ENCODE assay signal across 9 cellular contexts in genomic region chr11:34067383-34068065, GRCh38. TPM values are rescaled to one million over a fixed set of nuclear protein-coding genes. Genes with fewer than 3 reads are reported as not detected.
DNase-seq lines count a peak whose midpoint lies in the region; ATAC-seq, FAIRE-seq and TF ChIP-seq lines count a peak whose summit lies in the region.
"Had no signal": no experiment of that assay in that cellular context is flagged by ENCODE, and none has a peak within 500 bp of the region (broad histone marks: within the 10 kb centered on the region; RNA-seq: fewer than 3 reads in every experiment).

No MANE protein-coding gene starts in this region.

- H3K27me3 ChIP-seq in CD4-positive, alpha-beta T cell (ENCODE audit: control insufficient read depth, insufficient read depth, low read length), result no peaks in the 10 kb centered on the region
- H3K27me3 ChIP-seq in Karpas-422 (ENCODE audit: low read length), result no peaks in the 10 kb centered on the region
- no peaks in the 10 kb centered on the region for H3K27me3 ChIP-seq in stomach

- intact Hi-C loops in CD4-positive, alpha-beta T cell (cut with DNase I, micrococcal nuclease), result no loop called here
- intact Hi-C loops in stomach (cut with DNase I; ENCODE audit: low total_unique reads), result no loop called here

- ATAC-seq in A549, result no peak
- no peak for ATAC-seq in CD4-positive, alpha-beta T cell (ENCODE audit: poor library complexity)
- no peak for ATAC-seq in central memory CD8-positive, alpha-beta T cell (replicated peaks; ENCODE audit: extremely low read depth, poor library complexity, severe bottlenecking)

- H3K9me2 ChIP-seq in Karpas-422 (replicated peaks; ENCODE audit: insufficient read depth, low read length), result no peaks in the 10 kb centered on the region

- CTCF ChIA-PET in A549 (lab: Yijun Ruan, JAX), result interaction anchor here (1.1 to 1.6 kb wide), 2 partner anchors 70 to 71 kb away, joined by 3 to 7 read pairs; no protein-coding TSS in a partner anchor
- CTCF ChIA-PET in CD4-positive, alpha-beta T cell (lab: Charles Lee), result no interaction called here

- peaks cover 28% of the 10 kb centered on the region for H3K4me1 ChIP-seq in A549
- H3K4me1 ChIP-seq in Karpas-422 (ENCODE audit: low read length), result peaks cover 52% of the 10 kb centered on the region
- H3K4me1 ChIP-seq in stomach, result peaks cover 19 to 97% (median 62%) of the 10 kb centered on the region in 4 donors

- H3K9me3 ChIP-seq in A549 (no peaks in the 10 kb centered on the region), Karpas-422 (ENCODE audit: low read length) (no peaks in the 10 kb centered on the region), stomach (no peaks in the 10 kb centered on the region)
- no peaks in the 10 kb centered on the region for H3K9me3 ChIP-seq in CD4-positive, alpha-beta T cell (ENCODE audit: control insufficient read depth, low read length)

- TF ChIP-seq POLR2A in A549 (IDR thresholded peaks at IDR 0.05; ENCODE audit: low read length) (no peak), stomach (IDR thresholded peaks at IDR 0.05) (no peak)

- H2AFZ ChIP-seq in Karpas-422 (ENCODE audit: low read length), result no peak overlapping the region

- H4K20me1 ChIP-seq in Karpas-422 (ENCODE audit: insufficient read depth, low read depth, low read length), result peaks cover 73% of the 10 kb centered on the region

- no peak for TF ChIP-seq CTCF in A549 (IDR thresholded peaks at IDR 0.05)
- no peak for TF ChIP-seq CTCF in CD4-positive, alpha-beta T cell (IDR thresholded peaks at IDR 0.05)
- TF ChIP-seq CTCF in stomach (IDR thresholded peaks at IDR 0.05), result no peak

- H3K79me2 ChIP-seq in Karpas-422 (ENCODE audit: low read length), result peaks cover 98% of the 10 kb centered on the region

- 93% methylated on average over 7 of the region's 7 CpGs for WGBS in A549 (ENCODE audit: missing lambda C conversion rate)
- WGBS in stomach, 5 donors, result 85 to 91% (median 86%) methylated on average over 7 of the region's 7 CpGs

- no peak overlapping the region for H3K4me3 ChIP-seq in A549
- H3K4me3 ChIP-seq in Karpas-422 (ENCODE audit: low read length), result no peak overlapping the region
- H3K4me3 ChIP-seq in stomach, result no peak overlapping the region

- TF ChIP-seq RAD21 in A549 (conservative IDR thresholded peaks at IDR 0.05 in 1 of 2, IDR thresholded peaks at IDR 0.05 in 1 of 2), result no peak

- H3K36me3 ChIP-seq in Karpas-422 (ENCODE audit: insufficient read depth, low read length) (peaks cover 46% of the 10 kb centered on the region; the same call in 1 of the 2 replicates), stomach (peaks cover 0 to 30% (median 19%) of the 10 kb centered on the region in 4 donors)

- no peak for FAIRE-seq in A549 (lab: Jason Lieb, UNC)
- FAIRE-seq: frontal cortex had no signal

- H3K4me1 Mint-ChIP-seq in CD4-positive, alpha-beta T cell (ENCODE audit: low read depth), result peaks cover 70% of the 10 kb centered on the region
- peaks cover 53% of the 10 kb centered on the region for H3K4me1 Mint-ChIP-seq in central memory CD8-positive, alpha-beta T cell

- H3K4me3 Mint-ChIP-seq in CD4-positive, alpha-beta T cell, result no peak overlapping the region
- H3K4me3 Mint-ChIP-seq in central memory CD8-positive, alpha-beta T cell, result peak overlapping the region; percentile 23

- no peak for TF ChIP-seq EP300 in A549 (IDR thresholded peaks at IDR 0.05)
- TF ChIP-seq EP300 in stomach (IDR thresholded peaks at IDR 0.05), result no peak

- POLR2A ChIA-PET in A549 (lab: Yijun Ruan, JAX), result interaction anchor here (1.5 to 1.9 kb wide), 2 partner anchors 10 to 16 kb away, joined by 5 to 7 read pairs; partner anchors contain the start of gene CAPRIN1
- POLR2A ChIA-PET in CD4-positive, alpha-beta T cell (lab: Charles Lee), result interaction anchor here (0.7 to 1.2 kb wide), 4 partner anchors 9 to 38 kb away, joined by 3 to 4 read pairs (median 3); partner anchors contain the start of gene NAT10

- H3K27ac Mint-ChIP-seq in CD4-positive, alpha-beta T cell, result peak overlapping the region; percentile 55
- peak overlapping the region; percentile 44 for H3K27ac Mint-ChIP-seq in central memory CD8-positive, alpha-beta T cell (ENCODE audit: low read depth)

- no peak overlapping the region for H3K27ac ChIP-seq in A549
- H3K27ac ChIP-seq in CD4-positive, alpha-beta T cell (ENCODE audit: low read depth, low read length), result no peak overlapping the region
- H3K27ac ChIP-seq in Karpas-422 (ENCODE audit: low read length), result peak overlapping the region; percentile 43
- H3K27ac ChIP-seq in stomach, result peak overlapping the region in 1 of 5 donors; percentile 15

- peaks cover 76% of the 10 kb centered on the region for H3K36me3 Mint-ChIP-seq in CD4-positive, alpha-beta T cell (ENCODE audit: low read depth)
- peaks cover 20% of the 10 kb centered on the region for H3K36me3 Mint-ChIP-seq in central memory CD8-positive, alpha-beta T cell (ENCODE audit: insufficient read depth)

- no peak overlapping the region for H3K9ac ChIP-seq in Karpas-422 (ENCODE audit: low read length)

- no peaks in the 10 kb centered on the region for H3K9me3 Mint-ChIP-seq in CD4-positive, alpha-beta T cell
- H3K9me3 Mint-ChIP-seq in central memory CD8-positive, alpha-beta T cell, result no peaks in the 10 kb centered on the region

- H3K27me3 Mint-ChIP-seq in CD4-positive, alpha-beta T cell, result no peaks in the 10 kb centered on the region
- H3K27me3 Mint-ChIP-seq in central memory CD8-positive, alpha-beta T cell, result no peaks in the 10 kb centered on the region

- 0 out of 3 replicates have a peak overlapping the region, but pooled peaks have one; percentile 11 for H3K4me2 ChIP-seq in A549
- peak overlapping the region; percentile 43 for H3K4me2 ChIP-seq in Karpas-422 (ENCODE audit: low read depth, low read length, poor library complexity, severe bottlenecking)

- no peak for DNase-seq in A549 (ENCODE audit: low read depth in 1 of 2, low spot score in 1 of 2)
- no peak for DNase-seq in CD4-positive, alpha-beta T cell
- DNase-seq in Karpas-422, result no peak
- no peak for DNase-seq in central memory CD8-positive, alpha-beta T cell (ENCODE audit: low spot score in 2 of 2)
- DNase-seq in NCI-H128 (lab: John Stamatoyannopoulos, UW; ENCODE audit: unreplicated experiment), result no peak
- no peak for DNase-seq in stomach
- DNase-seq in mesenteric fat pad (ENCODE audit: low spot score), result no peak
- no peak for DNase-seq in iPS-NIHi7 (ENCODE audit: extremely low spot score)

TF ChIP-seq in A549, 52 proteins besides CTCF, POLR2A, EP300 and RAD21:
- TF ChIP-seq ZSCAN20 (CRISPR knock-in tag; IDR thresholded peaks at IDR 0.05) (no peak), TFCP2L1 (CRISPR knock-in tag; IDR thresholded peaks at IDR 0.05) (no peak), BHLHE40 (IDR thresholded peaks at IDR 0.05; ENCODE audit: low read depth, low read length) (no peak), CBX8 (IDR thresholded peaks at IDR 0.05) (no peak), ESRRA (IDR thresholded peaks at IDR 0.05; ENCODE audit: borderline replicate concordance, low read length) (no peak), CHD2 (IDR thresholded peaks at IDR 0.05; ENCODE audit: low read length, partially characterized antibody) (no peak)

RNA-seq across cellular contexts. Expression of gene CAPRIN1, which starts 16.0 kb away (rescaled TPM):
- polyA plus RNA-seq in A549 (2011; rRNA removed), result 224 and 255 TPM in 2 replicates
- 65.3 and 85.5 TPM in 2 replicates for polyA plus RNA-seq in A549 (2012; cell fraction: cytosol; rRNA removed)
- polyA plus RNA-seq in A549 (2012; cell fraction: nucleus; rRNA removed), result 86.8 and 107 TPM in 2 replicates
- polyA plus RNA-seq in A549 (2017; fragmentation: RNase III; extraction: RNeasy Plus Mini Kit Qiagen cat#74134 plus additional on column Dnase treatment), result 159 to 178 TPM (median 165 TPM) in 3 replicates
- 349 and 390 TPM in 2 replicates for polyA minus RNA-seq in A549 (2011; rRNA and poly(A)+ RNA removed)
- total RNA-seq in CD4-positive, alpha-beta T cell, result 100 to 1,000 TPM; 107 TPM
- total RNA-seq in Karpas-422 (2014; rRNA removed; shearing (Covaris generic); ENCODE audit: low replicate concordance), result 195 and 234 TPM in 2 replicates
- total RNA-seq in stomach, result 100 to 1,000 TPM in 4 of 5 donors, 10 to 100 TPM in 1; 95.0 to 290 (median 140) TPM
- polyA plus RNA-seq in stomach, result 10 to 100 TPM; 57.2 to 71.6 (median 60.8) TPM
- 178 TPM for total RNA-seq in mesenteric fat pad

RNA-seq across cellular contexts. Expression of gene NAT10, which starts 37.9 kb away (rescaled TPM):
- polyA plus RNA-seq in A549 (2011; rRNA removed) (57.1 and 59.3 TPM in 2 replicates), A549 (2017; fragmentation: RNase III; extraction: RNeasy Plus Mini Kit Qiagen cat#74134 plus additional on column Dnase treatment) (37.6 to 44.6 TPM (median 38.6 TPM) in 3 replicates), stomach (10 to 100 TPM; 13.0 to 27.2 (median 15.5) TPM)
- 33.2 and 40.2 TPM in 2 replicates for polyA plus RNA-seq in A549 (2012; cell fraction: cytosol; rRNA removed)
- 79.7 and 94.3 TPM in 2 replicates for polyA plus RNA-seq in A549 (2012; cell fraction: nucleus; rRNA removed)
- 102 and 107 TPM in 2 replicates for polyA minus RNA-seq in A549 (2011; rRNA and poly(A)+ RNA removed)
- total RNA-seq in CD4-positive, alpha-beta T cell, result 10 to 100 TPM; 50.1 to 55.6 TPM
- total RNA-seq in Karpas-422 (2014; rRNA removed; shearing (Covaris generic); ENCODE audit: low replicate concordance), result 45.0 and 61.0 TPM in 2 replicates
- total RNA-seq in stomach (100 to 1,000 TPM in 1 of 5 donors, 10 to 100 TPM in 4; 16.0 to 245 (median 30.4) TPM), mesenteric fat pad (46.6 TPM)
